In genomic region chr12:47753021-47754001, GRCh38 we compare ENCODE assay signal across 9 cellular contexts. TPM values are rescaled to one million over a fixed set of nuclear protein-coding genes. Genes with fewer than 3 reads are reported as not detected.
DNase-seq lines count a peak whose midpoint lies in the region; ATAC-seq and TF ChIP-seq lines count a peak whose summit lies in the region.
"Had no signal": no experiment of that assay in that cellular context is flagged by ENCODE, and none has a peak within 500 bp of the region (broad histone marks: within the 10 kb centered on the region; RNA-seq: fewer than 3 reads in every experiment).

No MANE protein-coding gene starts in this region.

- TF ChIP-seq POLR2A in erythroblast (IDR thresholded peaks at IDR 0.05; ENCODE audit: low read length) = no peak

- H3K27ac ChIP-seq in A673 (ENCODE audit: low read depth, low read length, poor library complexity, severe bottlenecking) (peak overlapping the region; percentile 3), duodenal mucosa (ENCODE audit: low read depth, low read length) (peak overlapping the region; percentile 8)

- H3K4me1 ChIP-seq in A673 (ENCODE audit: insufficient read depth, low read length, poor library complexity, severe bottlenecking) (peaks cover 18% of the 10 kb centered on the region), duodenal mucosa (ENCODE audit: control insufficient read depth in 1 of 2, insufficient read depth in 2 of 2, low read length in 2 of 2) (peaks cover 48 to 52% of the 10 kb centered on the region in 2 donors), mucosa of descending colon (ENCODE audit: low read depth) (peaks cover 40% of the 10 kb centered on the region)

- H3K36me3 ChIP-seq in A673 (ENCODE audit: insufficient read depth, low read length, poor library complexity, severe bottlenecking) (no peaks in the 10 kb centered on the region), duodenal mucosa (ENCODE audit: control insufficient read depth in 1 of 2, insufficient read depth in 2 of 2, low read length in 2 of 2) (no peaks in the 10 kb centered on the region), mucosa of descending colon (ENCODE audit: low read depth) (no peaks in the 10 kb centered on the region)

- POLR2A ChIA-PET in A673 (lab: Charles Lee; ENCODE audit: low non-redundant PET) = no interaction called here

- no peak overlapping the region for H3K4me3 ChIP-seq in A673 (ENCODE audit: low read depth, low read length, poor library complexity, severe bottlenecking)
- no peak overlapping the region for H3K4me3 ChIP-seq in duodenal mucosa (ENCODE audit: low read depth in 1 of 2, low read length in 2 of 2)
- no peak overlapping the region for H3K4me3 ChIP-seq in mucosa of descending colon

- DNase-seq in A673 (ENCODE audit: low spot score) (no peak), M059J (ENCODE audit: low read depth) (peak; percentile 82), mucosa of descending colon (peak; percentile 75 to 87 (median 82)), erythroblast (lab: John Stamatoyannopoulos, UW) (no peak), cortex of kidney (lab: John Stamatoyannopoulos, UW) (no peak), D341Med (ENCODE audit: low spot score) (no peak), DMS79 (lab: John Stamatoyannopoulos, UW) (no peak)
- DNase-seq: T1000 had no signal

- intact Hi-C loops in A673 (cut with micrococcal nuclease; ENCODE audit: unreplicated experiment) (no loop called here), mucosa of descending colon (cut with DNase I, micrococcal nuclease) (no loop called here)

- BruUV-seq in A673 (replicated peaks; lab: Mats Ljungman, UMichigan) = no TSS peak

- H3K9me3 ChIP-seq in A673 (ENCODE audit: low read depth, low read length, poor library complexity, severe bottlenecking) (no peaks in the 10 kb centered on the region), duodenal mucosa (ENCODE audit: control insufficient read depth in 1 of 2, low read length in 2 of 2) (no peaks in the 10 kb centered on the region), mucosa of descending colon (no peaks in the 10 kb centered on the region)

- H3K27me3 ChIP-seq in A673 (replicated peaks; ENCODE audit: insufficient read depth, low read depth, low read length, poor library complexity) (no peaks in the 10 kb centered on the region), duodenal mucosa (ENCODE audit: control insufficient read depth in 1 of 2, insufficient read depth in 2 of 2, low read length in 2 of 2) (no peaks in the 10 kb centered on the region)

- H3K9ac ChIP-seq in duodenal mucosa (ENCODE audit: low read depth in 1 of 2, low read length in 2 of 2) = no peak overlapping the region

- TF ChIP-seq CTCF in A673 (conservative IDR thresholded peaks at IDR 0.05; ENCODE audit: low read depth, low read length) (no peak), mucosa of descending colon (IDR thresholded peaks at IDR 0.05) (no peak)

- CTCF ChIA-PET in A673 (lab: Charles Lee) = interaction anchor here (2.0 kb wide), 1 partner anchor 12 kb away, joined by 8 read pairs; no protein-coding TSS in a partner anchor

- peak; percentile 77 for ATAC-seq in mucosa of descending colon

RNA-seq across cellular contexts. Expression of gene RAPGEF3, which starts 5.4 kb away (rescaled TPM):
- total RNA-seq in A673 (2021) (4.3 and 5.7 TPM in 2 replicates), mucosa of descending colon (10 to 100 TPM in 2 of 3 donors, 1 to 10 TPM in 1; 9.5 to 15.6 (median 11.4) TPM)
- total RNA-seq in M059J (2014; rRNA removed; shearing (Covaris generic)) = 1.2 and 2.6 TPM in 2 replicates

RNA-seq across cellular contexts. Expression of gene SLC48A1, which starts 19.7 kb away (rescaled TPM):
- 39.3 and 39.8 TPM in 2 replicates for total RNA-seq in A673 (2021)
- total RNA-seq in M059J (2014; rRNA removed; shearing (Covaris generic)) = 12.8 and 12.9 TPM in 2 replicates
- 10 to 100 TPM; 17.2 to 35.4 (median 19.1) TPM for total RNA-seq in mucosa of descending colon

RNA-seq across cellular contexts. Expression of gene ENDOU, which starts 28.0 kb away (rescaled TPM):
- total RNA-seq in A673 (2021) (0.35 and 0.58 TPM in 2 replicates), mucosa of descending colon (under 1 TPM in 2 of 3 donors, not detected in 1; 0.19 to 0.31 TPM)
- not detected in 2 replicates for total RNA-seq in M059J (2014; rRNA removed; shearing (Covaris generic))

RNA-seq across cellular contexts. Expression of gene RPAP3, which starts 47.5 kb away (rescaled TPM):
- 70.5 and 81.1 TPM in 2 replicates for total RNA-seq in A673 (2021)
- 26.0 and 40.3 TPM in 2 replicates for total RNA-seq in M059J (2014; rRNA removed; shearing (Covaris generic))
- total RNA-seq in mucosa of descending colon = 10 to 100 TPM; 16.5 to 26.0 (median 20.0) TPM

Comparison
In these comparisons a context has a peak if more than half of its experiments do, and no peak if none do; other contexts are left out.
1. DNase-seq: peak in M059J (single experiment) and mucosa of descending colon (3 of 3); none in A673 (single experiment), erythroblast (0 of 2), cortex of kidney (single experiment), D341Med (single experiment) and DMS79 (single experiment).